In the genomic region with DNA sequence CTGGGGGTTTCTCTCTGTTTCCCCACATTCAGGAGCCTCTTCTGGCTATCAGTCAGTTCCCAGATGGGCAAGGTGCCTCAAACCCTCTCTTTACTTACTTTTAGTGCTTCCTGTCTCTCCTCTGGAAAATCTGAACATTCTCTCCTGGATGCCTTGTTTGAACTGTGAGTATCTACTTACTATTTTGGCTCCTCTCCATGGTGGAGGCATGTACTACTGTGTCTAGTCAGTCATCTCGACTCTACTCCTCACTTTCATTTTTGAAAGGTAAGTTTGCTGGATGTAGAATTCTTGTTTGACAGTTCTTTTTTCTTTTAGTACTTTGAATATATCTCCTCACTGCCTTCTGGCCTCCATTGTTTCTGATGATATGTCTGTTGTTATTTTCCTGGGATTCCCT, we compare ENCODE assay signal across 17 cellular contexts.
DNase-seq lines count a peak whose midpoint lies in the region; TF ChIP-seq lines count a peak whose summit lies in the region.
"Had no signal": no experiment of that assay in that cellular context is flagged by ENCODE, and none has a peak within 500 bp of the region (broad histone marks: within the 10 kb centered on the region; RNA-seq: fewer than 3 reads in every experiment).

No MANE protein-coding gene starts in this region.

- H3K4me1 ChIP-seq in breast epithelium (no peaks in the 10 kb centered on the region), spleen (no peaks in the 10 kb centered on the region)
- H3K4me1 ChIP-seq: BE2C had no signal

- H3K4me1 Mint-ChIP-seq in MCF 10A (ENCODE audit: insufficient read depth, unreplicated experiment), result no peaks in the 10 kb centered on the region
- H3K4me1 Mint-ChIP-seq: CD4-positive, CD25-positive, alpha-beta regulatory T cell; CD8-positive, alpha-beta memory T cell; GM23338; IgD-negative memory B cell had no signal

- H3K9me3 Mint-ChIP-seq in MCF 10A (ENCODE audit: unreplicated experiment), result peaks cover 17% of the 10 kb centered on the region

- DNase-seq in MCF 10A (ENCODE audit: unreplicated experiment) (peak; percentile 16), breast epithelium (ENCODE audit: low spot score in 2 of 2) (no peak), NAMALWA (ENCODE audit: low spot score) (peak; percentile 5), RKO (ENCODE audit: low spot score) (peak; percentile 8), spleen (no peak), brain microvascular endothelial cell (no peak)
- DNase-seq: ACHN; BE2C; C1 segment of cervical spinal cord; CD4-positive, CD25-positive, alpha-beta regulatory T cell; CD8-positive, alpha-beta memory T cell; COR-L47; H7; HFFc6; KG1 had no signal

- no peak overlapping the region for H3K4me3 ChIP-seq in breast epithelium
- no peak overlapping the region for H3K4me3 ChIP-seq in spleen
- no peak overlapping the region for H3K4me3 ChIP-seq in brain microvascular endothelial cell (ENCODE audit: low read depth, low read length)
- H3K4me3 ChIP-seq: GM23338 had no signal

- TF ChIP-seq CTCF in MCF 10A (IDR thresholded peaks at IDR 0.05; ENCODE audit: unreplicated experiment), result no peak
- no peak for TF ChIP-seq CTCF in breast epithelium (IDR thresholded peaks at IDR 0.05)
- no peak for TF ChIP-seq CTCF in spleen (IDR thresholded peaks at IDR 0.05 in 8 of 11, conservative IDR thresholded peaks at IDR 0.05 in 3 of 11)
- no peak for TF ChIP-seq CTCF in brain microvascular endothelial cell (IDR thresholded peaks at IDR 0.05; ENCODE audit: low read depth, low read length, missing control alignments)

- no peaks in the 10 kb centered on the region for H3K36me3 Mint-ChIP-seq in MCF 10A (ENCODE audit: insufficient read depth, unreplicated experiment)
- H3K36me3 Mint-ChIP-seq: CD4-positive, CD25-positive, alpha-beta regulatory T cell; CD8-positive, alpha-beta memory T cell; IgD-negative memory B cell had no signal

- intact Hi-C loops in MCF 10A (cut with micrococcal nuclease), result no loop called here
- intact Hi-C loops in breast epithelium (cut with DNase I; ENCODE audit: low total_unique reads), result loop anchor here (5.0 kb wide), 1 partner anchor 85 kb away; no protein-coding TSS in a partner anchor
- intact Hi-C loops in spleen (cut with DNase I; ENCODE audit: low total_unique reads), result no loop called here

- in situ Hi-C loops in brain microvascular endothelial cell (cut with HindIII; ENCODE audit: low pct_ligation_motif_present, low sequenced_read_pairs), result no loop called here

- no peaks in the 10 kb centered on the region for H3K36me3 ChIP-seq in breast epithelium
- H3K36me3 ChIP-seq in spleen, result no peaks in the 10 kb centered on the region
- no peaks in the 10 kb centered on the region for H3K36me3 ChIP-seq in brain microvascular endothelial cell (replicated peaks)
- H3K36me3 ChIP-seq: BE2C had no signal

- H3K4me3 Mint-ChIP-seq in MCF 10A (ENCODE audit: unreplicated experiment), result no peak overlapping the region
- H3K4me3 Mint-ChIP-seq: CD4-positive, CD25-positive, alpha-beta regulatory T cell; CD8-positive, alpha-beta memory T cell; GM23338; HFFc6; IgD-negative memory B cell had no signal

- H3K27ac Mint-ChIP-seq in MCF 10A (ENCODE audit: low read depth, unreplicated experiment), result no peak overlapping the region
- H3K27ac Mint-ChIP-seq: CD4-positive, CD25-positive, alpha-beta regulatory T cell; CD8-positive, alpha-beta memory T cell; GM23338; HFFc6; IgD-negative memory B cell had no signal

- H3K27ac ChIP-seq in breast epithelium (no peak overlapping the region), spleen (no peak overlapping the region), brain microvascular endothelial cell (no peak overlapping the region)

- peaks cover 0 to 9% of the 10 kb centered on the region in 2 donors for H3K9me3 ChIP-seq in breast epithelium
- H3K9me3 ChIP-seq in spleen, result peaks cover 0 to 21% (median 0%) of the 10 kb centered on the region in 8 donors
- H3K9me3 ChIP-seq: BE2C had no signal

- BruUV-seq in MCF 10A (replicated peaks; lab: Mats Ljungman, UMichigan), result no TSS peak

- POLR2A ChIA-PET in MCF 10A (lab: Yijun Ruan, JAX), result no interaction called here

- no peak for TF ChIP-seq POLR2A in breast epithelium (IDR thresholded peaks at IDR 0.05)
- TF ChIP-seq POLR2A in spleen (IDR thresholded peaks at IDR 0.05), result no peak

- H3K27me3 ChIP-seq in breast epithelium, result no peaks in the 10 kb centered on the region
- no peaks in the 10 kb centered on the region for H3K27me3 ChIP-seq in spleen (replicated peaks in 1 of 7)
- H3K27me3 ChIP-seq in brain microvascular endothelial cell (replicated peaks), result no peaks in the 10 kb centered on the region
- H3K27me3 ChIP-seq: BE2C had no signal

- no peaks in the 10 kb centered on the region for H3K27me3 Mint-ChIP-seq in MCF 10A (ENCODE audit: insufficient read depth, unreplicated experiment)
- H3K27me3 Mint-ChIP-seq: CD4-positive, CD25-positive, alpha-beta regulatory T cell; CD8-positive, alpha-beta memory T cell; IgD-negative memory B cell had no signal

- CTCF ChIA-PET in MCF 10A (lab: Yijun Ruan, JAX), result interaction anchor here (0.7 kb wide), 2 partner anchors 152 to 172 kb away, joined by 3 read pairs; no protein-coding TSS in a partner anchor

- 73 to 85% (median 79%) methylated on average over 1 of the region's 1 CpG for whole genome bisulfite sequencing in spleen, 5 donors

Comparison
In these comparisons a context has a peak if more than half of its experiments do, and no peak if none do; other contexts are left out.
1. DNase-seq: peak in MCF 10A (single experiment), NAMALWA (single experiment) and RKO (single experiment); none in breast epithelium (0 of 2), spleen (single experiment) and brain microvascular endothelial cell (single experiment).